ENCODE assay signal across 13 cellular contexts in the genomic region with DNA sequence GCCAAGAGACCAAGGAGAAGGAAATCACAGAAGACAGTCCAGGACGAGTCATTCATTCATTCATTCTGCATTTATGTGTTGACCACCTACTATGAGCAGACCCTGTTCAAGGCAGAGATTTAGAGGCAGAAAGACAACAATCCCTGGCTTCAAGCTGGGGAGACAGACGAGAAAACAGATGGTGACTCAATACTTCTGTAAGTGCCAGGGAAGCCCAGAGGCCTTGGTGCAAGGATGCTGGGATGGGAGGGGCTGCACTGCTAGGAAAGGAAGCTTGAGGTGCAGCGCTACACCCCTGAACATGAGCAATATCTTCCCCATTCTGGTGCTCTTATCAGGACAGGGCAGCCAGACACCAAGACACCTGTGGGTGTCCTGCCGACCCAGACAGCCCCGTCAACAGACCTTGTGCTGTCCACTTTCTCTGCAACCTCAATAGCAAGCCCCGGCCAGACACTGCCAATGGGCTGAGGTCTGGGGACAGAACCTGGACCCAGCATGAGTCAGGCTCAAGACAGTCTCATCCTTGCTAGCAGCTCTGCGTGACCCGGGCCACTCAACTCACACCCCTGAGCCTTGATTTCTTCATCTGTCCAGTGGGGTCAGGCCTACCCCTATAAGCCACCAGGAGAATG.
A peak's percentile ranks its signal among the peaks of the same experiment; 100 is the strongest.
DNase-seq lines count a peak whose midpoint lies in the region; TF ChIP-seq lines count a peak whose summit lies in the region.
"Had no signal": no experiment of that assay in that cellular context is flagged by ENCODE, and none has a peak within 500 bp of the region (broad histone marks: within the 10 kb centered on the region; RNA-seq: fewer than 3 reads in every experiment).

No MANE protein-coding gene starts in this region.

- H3K56ac ChIP-seq in mesendoderm (ENCODE audit: low read length): no peak overlapping the region

- no peaks in the 10 kb centered on the region for H3K36me3 ChIP-seq in mesendoderm (ENCODE audit: control insufficient read depth, insufficient read depth, low read length)
- no peaks in the 10 kb centered on the region for H3K36me3 ChIP-seq in BE2C
- H3K36me3 ChIP-seq: spleen had no signal

- peak overlapping the region; percentile 60 for H3K4me3 Mint-ChIP-seq in glutamatergic neuron (ENCODE audit: unreplicated experiment)
- H3K4me3 Mint-ChIP-seq: activated B cell treated with CpG ODN at 0.5 μM for 24 hours; activated T-cell treated with anti-CD3 and anti-CD28 coated beads, Interleukin-2, amount 50 U/mL, for 72 hours had no signal

- H3K79me2 ChIP-seq in mesendoderm (ENCODE audit: control insufficient read depth, insufficient read depth, low read length): no peaks in the 10 kb centered on the region

- no peak overlapping the region for H3K18ac ChIP-seq in mesendoderm (ENCODE audit: low read length)

- H3K27me3 Mint-ChIP-seq in glutamatergic neuron (ENCODE audit: unreplicated experiment): peaks cover 11% of the 10 kb centered on the region

- H3K9ac ChIP-seq in mesendoderm (ENCODE audit: low read length): no peak overlapping the region

- peak overlapping the region; percentile 37 for H3K27ac Mint-ChIP-seq in glutamatergic neuron (ENCODE audit: unreplicated experiment)
- H3K27ac Mint-ChIP-seq: activated B cell treated with CpG ODN at 0.5 μM for 24 hours; activated T-cell treated with anti-CD3 and anti-CD28 coated beads, Interleukin-2, amount 50 U/mL, for 72 hours had no signal

- H2BK15ac ChIP-seq in mesendoderm (replicated peaks; ENCODE audit: low read depth): no peak overlapping the region

- H3K9me3 Mint-ChIP-seq in glutamatergic neuron (ENCODE audit: unreplicated experiment): peaks cover 13% of the 10 kb centered on the region
- H3K9me3 Mint-ChIP-seq: activated B cell treated with CpG ODN at 0.5 μM for 24 hours; activated T-cell treated with anti-CD3 and anti-CD28 coated beads, Interleukin-2, amount 50 U/mL, for 72 hours had no signal

- no peak overlapping the region for H3K23ac ChIP-seq in mesendoderm (ENCODE audit: low read length)

- H3K4me1 ChIP-seq in mesendoderm (ENCODE audit: control insufficient read depth, low read depth, low read length): no peaks in the 10 kb centered on the region
- H3K4me1 ChIP-seq in BE2C: peaks cover 6% of the 10 kb centered on the region; the same call in 1 of the 2 replicates
- H3K4me1 ChIP-seq: spleen had no signal

- H3K4me3 ChIP-seq in mesendoderm (ENCODE audit: low read length) (no peak overlapping the region), BE2C (ENCODE audit: low read depth, low read length) (no peak overlapping the region)
- H3K4me3 ChIP-seq: spleen had no signal

- no peak overlapping the region for H3K27ac ChIP-seq in mesendoderm (ENCODE audit: low read depth, low read length)

- H2BK120ac ChIP-seq in mesendoderm (ENCODE audit: low read depth, low read length): no peak overlapping the region

- no peak for TF ChIP-seq CTCF in glutamatergic neuron (IDR thresholded peaks at IDR 0.05; ENCODE audit: partially characterized antibody, unreplicated experiment)
- TF ChIP-seq CTCF in BE2C (IDR thresholded peaks at IDR 0.05; ENCODE audit: low read depth, low read length): no peak

- no CpG with 5 or more reads among the region's 8 CpGs for WGBS in mesendoderm (ENCODE audit: extremely low coverage, insufficient coverage, low lambda C conversion rate)

- no peaks in the 10 kb centered on the region for H3K9me3 ChIP-seq in BE2C
- H3K9me3 ChIP-seq: spleen had no signal

- H2BK5ac ChIP-seq in mesendoderm (ENCODE audit: low read length): no peak overlapping the region

- no peak overlapping the region for H3K4me2 ChIP-seq in mesendoderm (ENCODE audit: low read length)

- no peaks in the 10 kb centered on the region for H3K27me3 ChIP-seq in mesendoderm (ENCODE audit: insufficient read depth, low read length, poor library complexity)
- H3K27me3 ChIP-seq in BE2C: no peaks in the 10 kb centered on the region
- H3K27me3 ChIP-seq: spleen had no signal

- no peaks in the 10 kb centered on the region for H3K36me3 Mint-ChIP-seq in glutamatergic neuron (ENCODE audit: unreplicated experiment)

- H3K4me1 Mint-ChIP-seq in glutamatergic neuron (ENCODE audit: low read depth, unreplicated experiment): peaks cover 30% of the 10 kb centered on the region
- H3K4me1 Mint-ChIP-seq: activated B cell treated with CpG ODN at 0.5 μM for 24 hours had no signal

- H3K79me1 ChIP-seq in mesendoderm (ENCODE audit: low read length): no peaks in the 10 kb centered on the region

- H3K4ac ChIP-seq in mesendoderm (ENCODE audit: low read depth, low read length): no peak overlapping the region

- no peak overlapping the region for H4K8ac ChIP-seq in mesendoderm (ENCODE audit: low read depth, low read length)

- no peak overlapping the region for H4K5ac ChIP-seq in mesendoderm (ENCODE audit: low read length)

- DNase-seq in Ammon's horn (ENCODE audit: low spot score) (peak; percentile 21), amniotic stem cell (lab: John Stamatoyannopoulos, UW) (peak; percentile 37), glutamatergic neuron (no peak), pons (ENCODE audit: low spot score) (peak; percentile 2), mesendoderm (no peak), kidney tubule cell (ENCODE audit: low spot score) (no peak), BE2C (no peak), NCI-H345 treated with DMSO at 0.1 percent for 48 hours (lab: John Stamatoyannopoulos, UW; ENCODE audit: unreplicated experiment) (no peak)
- DNase-seq: activated B cell treated with CpG ODN at 0.5 μM for 24 hours; activated T-cell treated with anti-CD3 and anti-CD28 coated beads, Interleukin-2, amount 50 U/mL, for 72 hours; dermis blood vessel endothelial cell; NCI-H345; spleen had no signal

- H2AK5ac ChIP-seq in mesendoderm (ENCODE audit: low read length): no peak overlapping the region

Comparison
In these comparisons a context has a peak if more than half of its experiments do, and no peak if none do; other contexts are left out.
1. DNase-seq: peak in Ammon's horn (single experiment), amniotic stem cell (single experiment) and pons (single experiment); none in glutamatergic neuron (single experiment), mesendoderm (single experiment), kidney tubule cell (single experiment), BE2C (single experiment) and NCI-H345 treated with DMSO at 0.1 percent for 48 hours (single experiment).